In the genomic region with DNA sequence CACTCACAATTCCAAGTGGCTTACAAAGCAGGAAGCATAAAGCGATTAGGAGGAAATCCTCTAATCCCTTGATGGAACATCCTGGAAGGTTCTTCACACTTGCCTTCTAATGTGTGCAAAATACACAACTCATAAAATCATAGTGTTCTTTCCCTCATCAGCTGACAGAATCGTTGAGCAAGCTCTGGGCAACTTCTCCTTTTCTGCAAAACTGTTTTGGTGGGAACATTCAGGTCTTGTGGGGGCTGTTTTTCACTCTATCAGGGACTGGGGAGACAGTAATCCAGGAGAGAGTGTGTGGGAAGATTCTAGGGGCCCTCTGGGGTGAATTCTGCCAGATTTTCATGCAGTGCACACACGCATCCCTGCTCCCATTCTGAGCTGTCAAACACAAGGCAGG, we compare ENCODE assay signal across 18 cellular contexts. TPM values are rescaled to one million over a fixed set of nuclear protein-coding genes. Genes with fewer than 3 reads are reported as not detected.
DNase-seq lines count a peak whose midpoint lies in the region; ATAC-seq, FAIRE-seq and TF ChIP-seq lines count a peak whose summit lies in the region.
"Had no signal": no experiment of that assay in that cellular context is flagged by ENCODE, and none has a peak within 500 bp of the region (broad histone marks: within the 10 kb centered on the region; RNA-seq: fewer than 3 reads in every experiment).

No MANE protein-coding gene starts in this region.

- H4K91ac ChIP-seq in neuronal stem cell (ENCODE audit: low read depth, low read length, poor library complexity) = no peak overlapping the region

- intact Hi-C loops in right lobe of liver (cut with DNase I) (no loop called here), HepG2 (cut with micrococcal nuclease; ENCODE audit: unreplicated experiment) (no loop called here)

- H2BK120ac ChIP-seq in neuronal stem cell (ENCODE audit: low read depth, low read length) = peak overlapping the region; percentile 14

- POLR2A ChIA-PET in HepG2 (lab: Yijun Ruan, JAX) = no interaction called here

- peak overlapping the region; percentile 0 for H3K18ac ChIP-seq in neuronal stem cell (ENCODE audit: low read length)

- H3K4me3 ChIP-seq in right lobe of liver (no peak overlapping the region), HepG2 (replicated peaks in 1 of 3; ENCODE audit: insufficient read depth in 1 of 3, low read depth in 2 of 3, low read length in 3 of 3) (no peak overlapping the region), neuronal stem cell (ENCODE audit: low read length in 2 of 2) (no peak overlapping the region)
- H3K4me3 ChIP-seq: body of pancreas, SJSA1 had no signal

- no peak overlapping the region for H4K8ac ChIP-seq in neuronal stem cell (ENCODE audit: low read depth, low read length)

- peak overlapping the region; percentile 30 for H2BK12ac ChIP-seq in neuronal stem cell (ENCODE audit: low read length)

- H3K4me1 ChIP-seq in right lobe of liver (no peaks in the 10 kb centered on the region), HepG2 (ENCODE audit: insufficient read depth, low read length) (no peaks in the 10 kb centered on the region), neuronal stem cell (ENCODE audit: control insufficient read depth in 2 of 2, insufficient read depth in 1 of 2, low read depth in 1 of 2, low read length in 2 of 2) (peaks cover 21 to 22% of the 10 kb centered on the region in 2 donors)
- H3K4me1 ChIP-seq: body of pancreas, SJSA1 had no signal

- H3K79me1 ChIP-seq in neuronal stem cell (ENCODE audit: low read depth, low read length) = no peaks in the 10 kb centered on the region

- H3K9ac ChIP-seq in HepG2 (ENCODE audit: insufficient read depth, low read depth, low read length) = no peak overlapping the region
- no peak overlapping the region for H3K9ac ChIP-seq in neuronal stem cell (ENCODE audit: low read depth, low read length, poor library complexity)
- H3K9ac ChIP-seq: KMS-11 had no signal

- H3K36me3 ChIP-seq in right lobe of liver = no peaks in the 10 kb centered on the region
- H3K36me3 ChIP-seq in HepG2 (replicated peaks in 1 of 2; ENCODE audit: control insufficient read depth in 1 of 2, insufficient read depth in 2 of 2, low read length in 2 of 2) = no peaks in the 10 kb centered on the region
- H3K36me3 ChIP-seq in neuronal stem cell (replicated peaks in 1 of 2; ENCODE audit: control insufficient read depth in 2 of 2, insufficient read depth in 2 of 2, low read length in 2 of 2) = no peaks in the 10 kb centered on the region
- H3K36me3 ChIP-seq: SJSA1 had no signal

- no peak for TF ChIP-seq POLR2A in right lobe of liver (IDR thresholded peaks at IDR 0.05)
- no peak for TF ChIP-seq POLR2A in HepG2 (IDR thresholded peaks at IDR 0.05; ENCODE audit: insufficient read depth in 1 of 2, low read depth in 2 of 2, low read length in 2 of 2)
- no peak for TF ChIP-seq POLR2A in erythroblast (IDR thresholded peaks at IDR 0.05; ENCODE audit: low read length)

- no peak overlapping the region for H2BK5ac ChIP-seq in neuronal stem cell (ENCODE audit: low read length)

- ATAC-seq in right lobe of liver (peak in 3 of 4 donors; percentile 34 to 49 (median 38)), HepG2 (no peak), HG03442 (IDR thresholded peaks at IDR 0.05; ENCODE audit: unreplicated experiment) (no peak), GM18519 (IDR thresholded peaks at IDR 0.05; ENCODE audit: low FRiP score, unreplicated experiment) (no peak)
- ATAC-seq: body of pancreas had no signal

- 32% methylated on average over 2 of the region's 3 CpGs for WGBS in right lobe of liver (ENCODE audit: insufficient coverage, low coverage, low lambda C conversion rate, missing lambda C conversion rate)
- 7% methylated on average over 3 of the region's 3 CpGs for WGBS in HepG2 (ENCODE audit: low lambda C conversion rate)
- WGBS in neuronal stem cell (ENCODE audit: extremely low coverage in 2 of 2, insufficient read length in 2 of 2, insufficient replicate concordance in 1 of 2), 2 donors = no CpG with 5 or more reads among the region's 3 CpGs

- TF ChIP-seq EP300 in HepG2 (IDR thresholded peaks at IDR 0.05; ENCODE audit: low read depth in 2 of 2, low read length in 2 of 2) = no peak
- no peak for TF ChIP-seq EP300 in HepG2 (CRISPR knock-in tag; IDR thresholded peaks at IDR 0.05; ENCODE audit: borderline replicate concordance)

- in situ Hi-C loops in HepG2 (cut with HindIII; ENCODE audit: extremely low pct_ligation_motif_present, low pct_unique_long_range_greater_than_20kb) = no loop called here

- BruUV-seq in HepG2 (replicated peaks; lab: Mats Ljungman, UMichigan) = no TSS peak

- no peaks in the 10 kb centered on the region for H3K27me3 ChIP-seq in right lobe of liver
- peaks cover 0 to 10% of the 10 kb centered on the region in 2 experiments; a peak in 2 of 5 replicates for H3K27me3 ChIP-seq in HepG2 (ENCODE audit: control insufficient read depth in 1 of 2, insufficient read depth in 2 of 2, low read length in 2 of 2)
- no peaks in the 10 kb centered on the region for H3K27me3 ChIP-seq in neuronal stem cell (ENCODE audit: control insufficient read depth in 3 of 3, insufficient read depth in 3 of 3, low read depth in 1 of 3, low read length in 3 of 3)
- H3K27me3 ChIP-seq: body of pancreas, SJSA1 had no signal

- H4K20me1 ChIP-seq in HepG2 (ENCODE audit: insufficient read depth, low read length) = no peaks in the 10 kb centered on the region

- no peak overlapping the region for H3K4ac ChIP-seq in neuronal stem cell (ENCODE audit: low read length)

- TF ChIP-seq CTCF in right lobe of liver (IDR thresholded peaks at IDR 0.05) (no peak), HepG2 (CRISPR knock-in tag; IDR thresholded peaks at IDR 0.05) (no peak)

- H3K23ac ChIP-seq in neuronal stem cell (ENCODE audit: low read depth, low read length, poor library complexity) = no peak overlapping the region

- H3K27ac ChIP-seq in right lobe of liver = peak overlapping the region in 1 of 3 donors; percentile 4
- no peak overlapping the region for H3K27ac ChIP-seq in HepG2 (ENCODE audit: extremely low read length, insufficient read depth, low read length)
- H3K27ac ChIP-seq in caudate nucleus (ENCODE audit: low read depth, low read length) = peak overlapping the region; percentile 90
- peak overlapping the region; percentile 82 for H3K27ac ChIP-seq in neuronal stem cell (replicated peaks; ENCODE audit: low read length)
- H3K27ac ChIP-seq: body of pancreas, KMS-11, SJSA1 had no signal

- TF ChIP-seq RAD21 in HepG2 (CRISPR knock-in tag; IDR thresholded peaks at IDR 0.05) = no peak

- H2BK15ac ChIP-seq in neuronal stem cell (ENCODE audit: low read length) = no peak overlapping the region

- H3K4me2 ChIP-seq in HepG2 (ENCODE audit: low read depth, low read length) (no peak overlapping the region), neuronal stem cell (ENCODE audit: insufficient read depth, low read length, poor library complexity, severe bottlenecking) (no peak overlapping the region)
- H3K4me2 ChIP-seq: KMS-11 had no signal

- H3K9me3 ChIP-seq in right lobe of liver (no peaks in the 10 kb centered on the region), HepG2 (ENCODE audit: low read length) (no peaks in the 10 kb centered on the region), neuronal stem cell (replicated peaks in 1 of 2; ENCODE audit: control insufficient read depth in 2 of 2, insufficient read depth in 1 of 2, low read depth in 1 of 2, low read length in 2 of 2) (no peaks in the 10 kb centered on the region)
- H3K9me3 ChIP-seq: body of pancreas, SJSA1 had no signal

- DNase-seq in right lobe of liver (no peak), HepG2 (ENCODE audit: low spot score) (no peak), caudate nucleus (lab: John Stamatoyannopoulos, UW) (peak in 8 of 61 donors; percentile 15 to 34 (median 22)), neuronal stem cell (ENCODE audit: low spot score) (no peak), COR-L47 (lab: John Stamatoyannopoulos, UW) (no peak), erythroblast (lab: John Stamatoyannopoulos, UW) (no peak)
- DNase-seq: ACHN; activated CD8-positive, alpha-beta memory T cell treated with anti-CD3 and anti-CD28 coated beads for 24 hours; activated gamma-delta T cell treated with Interleukin-2 at 50 U/mL for 16 hours; body of pancreas; immature natural killer cell; NCI-H146; NCI-H748 treated with DMSO at 0.1 percent for 48 hours; stimulated activated CD4-positive, alpha-beta T cell treated with anti-CD3 and anti-CD28 coated beads, Interleukin-4, amount 100 ng/mL, for 1 hour had no signal

- CTCF ChIA-PET in HepG2 (lab: Yijun Ruan, JAX; ENCODE audit: low intra/inter-chr PET ratio, low total read pairs) = no interaction called here

- no peak overlapping the region for H3K14ac ChIP-seq in neuronal stem cell (ENCODE audit: low read length)

- peak overlapping the region; percentile 15 for H2AK5ac ChIP-seq in neuronal stem cell (ENCODE audit: low read depth, low read length)

- H2AFZ ChIP-seq in HepG2 (ENCODE audit: low read length) (no peak overlapping the region), neuronal stem cell (ENCODE audit: low read length) (no peak overlapping the region)

- no peak for FAIRE-seq in HepG2 (lab: Jason Lieb, UNC)

- H3K79me2 ChIP-seq in HepG2 (ENCODE audit: insufficient read depth, low read length) = no peaks in the 10 kb centered on the region

RNA-seq across cellular contexts. Expression of a gene that starts 53.2 kb away (rescaled TPM):
- 1 to 10 TPM; 1.2 to 2.3 (median 1.4) TPM for total RNA-seq in right lobe of liver
- 0.13 TPM in 2 replicates for total RNA-seq in HepG2 (2016; rRNA removed; fragmentation: Illumina TruSeq; extraction: Trizol)
- 0.18 TPM in 1 of 2 replicates, not detected in the other for total RNA-seq in HepG2 (2016; cell fraction: cytosol; rRNA removed; fragmentation: Illumina TruSeq; extraction: Trizol; ENCODE audit: low read depth)
- 0.13 and 0.16 TPM in 2 replicates for total RNA-seq in HepG2 (2016; cell fraction: insoluble cytoplasmic fraction; rRNA removed; fragmentation: Illumina TruSeq; extraction: Trizol)
- 0.07 and 0.31 TPM in 2 replicates for total RNA-seq in HepG2 (2016; cell fraction: membrane; rRNA removed; fragmentation: Illumina TruSeq; extraction: Trizol)
- total RNA-seq in HepG2 (2016; cell fraction: nucleus; rRNA removed; fragmentation: Illumina TruSeq; extraction: Trizol) = 0.09 TPM in 1 of 2 replicates, not detected in the other
- polyA plus RNA-seq in HepG2 (2011; rRNA removed) = 0.20 and 0.29 TPM in 2 replicates
- polyA plus RNA-seq in HepG2 (2011; cell fraction: cytosol; rRNA removed) = 0.13 and 0.19 TPM in 2 replicates
- polyA plus RNA-seq in HepG2 (2011; cell fraction: nucleus; rRNA removed) = 0.19 and 0.29 TPM in 2 replicates
- polyA plus RNA-seq in HepG2 (2012) = 0.05 and 0.15 TPM in 2 replicates
- 0.01 TPM in 1 of 2 replicates, not detected in the other for polyA plus RNA-seq in HepG2 (2016; cell fraction: cytosol; fragmentation: Illumina TruSeq; extraction: Trizol; ENCODE audit: low read depth)
- 0.10 and 0.15 TPM in 2 replicates for polyA plus RNA-seq in HepG2 (2016; cell fraction: insoluble cytoplasmic fraction; fragmentation: Illumina TruSeq; extraction: Trizol; ENCODE audit: low read depth)
- 0.05 TPM in 1 of 2 replicates, not detected in the other for polyA plus RNA-seq in HepG2 (2016; cell fraction: membrane; fragmentation: Illumina TruSeq; extraction: Trizol; ENCODE audit: low read depth)
- 0.17 and 0.19 TPM in 2 replicates for polyA plus RNA-seq in HepG2 (2016; cell fraction: nucleus; fragmentation: Illumina TruSeq; extraction: Trizol; ENCODE audit: insufficient read depth, low read depth)
- polyA minus RNA-seq in HepG2 (2011; rRNA and poly(A)+ RNA removed; ENCODE audit: low replicate concordance) = 0.36 TPM in 1 of 2 replicates, not detected in the other
- 0.09 and 0.20 TPM in 2 replicates for polyA minus RNA-seq in HepG2 (2011; cell fraction: cytosol; rRNA and poly(A)+ RNA removed)
- 0.25 and 0.26 TPM in 2 replicates for polyA minus RNA-seq in HepG2 (2011; cell fraction: nucleus; rRNA and poly(A)+ RNA removed)
- polyA plus RNA-seq in neuronal stem cell (2013, experiment 1 of 2) = 3.1 TPM
- 3.1 TPM for polyA plus RNA-seq in neuronal stem cell (2013, experiment 2 of 2)

Comparison
In these comparisons a context has a peak if more than half of its experiments do, and no peak if none do; other contexts are left out.
1. ATAC-seq: peak in right lobe of liver (3 of 4); none in HepG2 (single experiment), HG03442 (single experiment) and GM18519 (single experiment).